In the genomic region with DNA sequence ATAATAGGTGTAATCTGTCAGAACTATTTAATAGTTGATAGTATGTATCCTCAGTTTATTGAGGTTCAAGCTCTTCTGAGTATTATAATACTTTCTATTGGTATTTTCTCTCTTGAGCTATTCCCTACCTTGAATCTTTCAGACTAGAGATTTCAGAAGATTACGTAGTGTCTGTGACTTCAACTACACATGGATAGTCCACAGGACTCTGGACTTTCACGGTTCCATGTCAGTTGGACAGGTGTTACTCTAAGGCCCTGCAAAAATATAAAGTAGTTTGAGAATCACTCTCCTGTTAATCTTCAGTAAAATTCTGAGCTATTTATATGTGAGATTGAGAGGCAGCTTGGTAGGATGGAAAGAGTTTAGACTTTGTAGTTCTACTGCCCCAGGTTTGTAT, we compare ENCODE assay signal across 1 cellular context.
TF ChIP-seq lines count a peak whose summit lies in the region.

No MANE protein-coding gene starts in this region.

TF ChIP-seq in liver, 16 proteins besides CTCF, POLR2A, EP300 and RAD21 (continued from another document):
- peak; percentile 41 to 43 for TF ChIP-seq HNF4A (conservative IDR thresholded peaks at IDR 0.05)
- no peak for TF ChIP-seq JUND (IDR thresholded peaks at IDR 0.05)
- TF ChIP-seq SP1 (IDR thresholded peaks at IDR 0.05) = no peak
- TF ChIP-seq TAF1 (conservative IDR thresholded peaks at IDR 0.05) = no peak
TF ChIP-seq in liver: peak in this region for 1.
